Comparison of ENCODE assay signal across 20 cellular contexts in genomic region chr17:63133489-63133888, GRCh38.
DNase-seq lines count a peak whose midpoint lies in the region; ATAC-seq, FAIRE-seq and TF ChIP-seq lines count a peak whose summit lies in the region.
"Had no signal": no experiment of that assay in that cellular context is flagged by ENCODE, and none has a peak within 500 bp of the region (broad histone marks: within the 10 kb centered on the region; RNA-seq: fewer than 3 reads in every experiment).

No MANE protein-coding gene starts in this region.

- H3K27me3 ChIP-seq in IMR-90 (ENCODE audit: control insufficient read depth, insufficient read depth, low read length) (no peaks in the 10 kb centered on the region), H1 (replicated peaks in 1 of 4; ENCODE audit: control insufficient read depth in 3 of 4, extremely low read depth in 1 of 4, insufficient read depth in 3 of 4, low read length in 3 of 4) (no peaks in the 10 kb centered on the region)
- H3K27me3 ChIP-seq: BLaER1 had no signal

- H3K27me3 Mint-ChIP-seq in nephron progenitor cell (ENCODE audit: low read depth, poor library complexity), result no peaks in the 10 kb centered on the region

- no peaks in the 10 kb centered on the region for H3K23me2 ChIP-seq in H1 (ENCODE audit: low read depth, low read length)

- POLR2A ChIA-PET in A549 (lab: Yijun Ruan, JAX) (no interaction called here), IMR-90 (lab: Charles Lee; ENCODE audit: unreplicated experiment) (no interaction called here), H1 (lab: Charles Lee; ENCODE audit: partially characterized antibody) (no interaction called here)

- DNase-seq in A549 (ENCODE audit: low read depth in 1 of 2, low spot score in 1 of 2), result no peak
- DNase-seq in IMR-90, result no peak
- no peak for DNase-seq in H1 (ENCODE audit: low read depth in 1 of 2, low spot score in 2 of 2)
- DNase-seq in amniotic stem cell (lab: John Stamatoyannopoulos, UW), result no peak
- no peak for DNase-seq in nephron progenitor cell
- DNase-seq in HuH-7.5 (ENCODE audit: low spot score), result no peak
- DNase-seq: 8988T; Caco-2; CD4-positive, CD25-positive, alpha-beta regulatory T cell; CD8-positive, alpha-beta T cell; DMS153; DND-41; GM23248; HFFc6 had no signal

- H3K79me1 ChIP-seq in IMR-90 (ENCODE audit: low read depth in 1 of 2, low read length in 2 of 2) (peaks cover 26 to 31% of the 10 kb centered on the region in 2 experiments), H1 (ENCODE audit: low read depth, low read length) (no peaks in the 10 kb centered on the region)

- peaks cover 3% of the 10 kb centered on the region for H3K9me1 ChIP-seq in IMR-90 (ENCODE audit: insufficient read depth, low read length)

- H2BK5ac ChIP-seq in IMR-90 (ENCODE audit: low read depth, low read length, poor library complexity, severe bottlenecking) (no peak overlapping the region), H1 (ENCODE audit: low read depth, low read length) (no peak overlapping the region)

- CTCF ChIA-PET in A549 (lab: Yijun Ruan, JAX), result interaction anchor here (0.8 kb wide), 1 partner anchor 47 kb away, joined by 4 read pairs; no protein-coding TSS in a partner anchor
- CTCF ChIA-PET in IMR-90 (lab: Yijun Ruan, JAX), result no interaction called here
- CTCF ChIA-PET in H1 (lab: Charles Lee; ENCODE audit: partially characterized antibody), result no interaction called here

- H4K5ac ChIP-seq in IMR-90 (ENCODE audit: low read depth, low read length), result no peak overlapping the region
- no peak overlapping the region for H4K5ac ChIP-seq in H1 (ENCODE audit: insufficient read length, low read depth, low read length)

- in situ Hi-C loops in IMR-90 (cut with MboI; ENCODE audit: low sequenced_read_pairs), result no loop called here

- TF ChIP-seq CTCF in A549 (IDR thresholded peaks at IDR 0.05) (no peak), IMR-90 (conservative IDR thresholded peaks at IDR 0.05; ENCODE audit: low read depth, low read length) (no peak), H1 (IDR thresholded peaks at IDR 0.05; ENCODE audit: control extremely low read depth in 1 of 3, insufficient read depth in 1 of 3, low read depth in 1 of 3, low read length in 3 of 3) (no peak), nephron progenitor cell (IDR thresholded peaks at IDR 0.05) (no peak)

- H3K27ac ChIP-seq in A549, result no peak overlapping the region
- no peak overlapping the region for H3K27ac ChIP-seq in IMR-90 (ENCODE audit: insufficient read depth, low read length)
- no peak overlapping the region for H3K27ac ChIP-seq in H1 (ENCODE audit: low read depth, low read length)
- H3K27ac ChIP-seq: BLaER1, C4-2B, GM23248 had no signal

- no peak overlapping the region for H3K56ac ChIP-seq in IMR-90 (ENCODE audit: extremely low read depth, insufficient read depth, low read length)
- no peak overlapping the region for H3K56ac ChIP-seq in H1 (replicated peaks; ENCODE audit: insufficient read length, low read depth, low read length)

- H2BK15ac ChIP-seq in IMR-90 (ENCODE audit: low read depth, low read length), result no peak overlapping the region
- no peak overlapping the region for H2BK15ac ChIP-seq in H1 (ENCODE audit: low read length)

- dilution Hi-C loops in IMR-90 (cut with HindIII; ENCODE audit: low sequenced_read_pairs, unreplicated experiment), result no loop called here

- H3K4me1 Mint-ChIP-seq in nephron progenitor cell, result peaks cover 28% of the 10 kb centered on the region
- H3K4me1 Mint-ChIP-seq: CD4-positive, CD25-positive, alpha-beta regulatory T cell had no signal

- no peak overlapping the region for H2AK5ac ChIP-seq in IMR-90 (ENCODE audit: low read depth, low read length)
- H2AK5ac ChIP-seq in H1 (ENCODE audit: low read depth, low read length), result no peak overlapping the region

- H3K9ac ChIP-seq in IMR-90 (ENCODE audit: low read depth, low read length), result no peak overlapping the region
- H3K9ac ChIP-seq in H1 (replicated peaks in 1 of 4; ENCODE audit: extremely low read depth in 1 of 4, low read depth in 3 of 4, low read length in 3 of 4), result no peak overlapping the region
- H3K9ac ChIP-seq: BLaER1, GM23248 had no signal

- H4K20me1 ChIP-seq in IMR-90 (ENCODE audit: insufficient read depth, low read length) (peaks cover 14% of the 10 kb centered on the region), H1 (replicated peaks in 1 of 2; ENCODE audit: control insufficient read depth in 1 of 2, insufficient read depth in 2 of 2, low read length in 2 of 2) (peaks cover 0 to 1% of the 10 kb centered on the region in 2 experiments)
- H4K20me1 ChIP-seq: BLaER1 had no signal

- intact Hi-C loops in IMR-90 (cut with micrococcal nuclease), result no loop called here

- H3K14ac ChIP-seq in IMR-90 (replicated peaks; ENCODE audit: low read depth, low read length) (no peak overlapping the region), H1 (ENCODE audit: insufficient read length) (no peak overlapping the region)

- H3K4me2 ChIP-seq in A549, result no peak overlapping the region
- no peak overlapping the region for H3K4me2 ChIP-seq in IMR-90 (ENCODE audit: low read depth, low read length)
- no peak overlapping the region for H3K4me2 ChIP-seq in H1 (ENCODE audit: insufficient read depth in 1 of 2, low read depth in 2 of 2, low read length in 2 of 2)
- H3K4me2 ChIP-seq: BLaER1 had no signal

- H3K4me1 ChIP-seq in A549 (no peaks in the 10 kb centered on the region), IMR-90 (ENCODE audit: control insufficient read depth, insufficient read depth, low read length) (peaks cover 5% of the 10 kb centered on the region), H1 (replicated peaks in 1 of 4; ENCODE audit: control insufficient read depth in 3 of 4, insufficient read depth in 4 of 4, low read length in 3 of 4) (peaks cover 0 to 13% (median 5%) of the 10 kb centered on the region in 4 experiments; a peak in 4 of 7 replicates)
- H3K4me1 ChIP-seq: BLaER1, Caco-2 had no signal

- H3K9me3 ChIP-seq in A549 (no peaks in the 10 kb centered on the region), IMR-90 (ENCODE audit: control insufficient read depth, insufficient read depth, low read length) (no peaks in the 10 kb centered on the region), H1 (ENCODE audit: insufficient read depth in 2 of 2, low read depth in 1 of 2, low read length in 1 of 2) (no peaks in the 10 kb centered on the region)
- H3K9me3 ChIP-seq: BLaER1, Caco-2, HAP-1 had no signal

- H3K36me3 ChIP-seq in IMR-90 (ENCODE audit: control insufficient read depth, insufficient read depth, low read length) (0 out of 2 replicates have a peak, but pooled peaks cover 1% of the 10 kb centered on the region), H1 (ENCODE audit: control insufficient read depth in 2 of 4, insufficient read depth in 4 of 4, low read length in 3 of 4) (no peaks in the 10 kb centered on the region)
- H3K36me3 ChIP-seq: BLaER1, HAP-1 had no signal

- H4K91ac ChIP-seq in IMR-90 (ENCODE audit: insufficient read depth, low read depth, low read length) (no peak overlapping the region), H1 (replicated peaks; ENCODE audit: insufficient read length, low read length) (no peak overlapping the region)

- BruUV-seq in IMR-90 (replicated peaks; lab: Mats Ljungman, UMichigan), result no TSS peak

- no peak for TF ChIP-seq EP300 in A549 (IDR thresholded peaks at IDR 0.05)
- no peak for TF ChIP-seq EP300 in H1 (IDR thresholded peaks at IDR 0.05; ENCODE audit: borderline replicate concordance in 1 of 2, low read depth in 2 of 2, low read length in 2 of 2)

- H3K27ac Mint-ChIP-seq in nephron progenitor cell, result no peak overlapping the region
- H3K27ac Mint-ChIP-seq: B cell; CD4-positive, CD25-positive, alpha-beta regulatory T cell; CD8-positive, alpha-beta T cell; HFFc6 had no signal

- H2AK9ac ChIP-seq in IMR-90 (replicated peaks; ENCODE audit: low read depth, low read length, poor library complexity), result no peak overlapping the region

- no peak overlapping the region for H3K4ac ChIP-seq in IMR-90 (ENCODE audit: low read depth, low read length)
- no peak overlapping the region for H3K4ac ChIP-seq in H1 (replicated peaks; ENCODE audit: insufficient read length, low read depth, low read length)

- no peaks in the 10 kb centered on the region for H3K79me2 ChIP-seq in H1 (ENCODE audit: control insufficient read depth in 1 of 2, insufficient read depth in 2 of 2, low read length in 2 of 2)

- ATAC-seq in A549, result no peak
- ATAC-seq in IMR-90 (ENCODE audit: low read depth), result no peak
- ATAC-seq: CD8-positive, alpha-beta T cell had no signal

- H4K8ac ChIP-seq in IMR-90 (ENCODE audit: low read depth in 2 of 2, low read length in 2 of 2), result no peak overlapping the region
- H4K8ac ChIP-seq in H1 (ENCODE audit: extremely low read depth, insufficient read depth, low read length), result no peak overlapping the region

- no peaks in the 10 kb centered on the region for H3K36me3 Mint-ChIP-seq in nephron progenitor cell (ENCODE audit: low read depth)

- H2BK120ac ChIP-seq in IMR-90 (ENCODE audit: low read depth, low read length) (no peak overlapping the region), H1 (replicated peaks; ENCODE audit: low read depth, low read length) (no peak overlapping the region)

- H3K4me3 Mint-ChIP-seq in nephron progenitor cell, result no peak overlapping the region
- H3K4me3 Mint-ChIP-seq: B cell; CD4-positive, CD25-positive, alpha-beta regulatory T cell; CD8-positive, alpha-beta T cell; HFFc6 had no signal

- H3K4me3 ChIP-seq in A549, result no peak overlapping the region
- no peak overlapping the region for H3K4me3 ChIP-seq in IMR-90 (ENCODE audit: insufficient read depth, low read depth, low read length)
- no peak overlapping the region for H3K4me3 ChIP-seq in H1 (ENCODE audit: extremely low read depth in 1 of 4, insufficient read depth in 2 of 4, low read depth in 3 of 4, low read length in 4 of 4)
- H3K4me3 ChIP-seq: BLaER1, GM23248, HAP-1 had no signal

- H3K18ac ChIP-seq in IMR-90 (ENCODE audit: low read depth, low read length) (no peak overlapping the region), H1 (ENCODE audit: extremely low read depth, low read length) (no peak overlapping the region)

- FAIRE-seq in A549 (lab: Jason Lieb, UNC) (peak; percentile 39), H1 (lab: Jason Lieb, UNC) (no peak)
- FAIRE-seq: G401.6, GM12892 had no signal

- no peak for TF ChIP-seq RAD21 in A549 (conservative IDR thresholded peaks at IDR 0.05 in 1 of 2, IDR thresholded peaks at IDR 0.05 in 1 of 2)
- no peak for TF ChIP-seq RAD21 in IMR-90 (IDR thresholded peaks at IDR 0.05; ENCODE audit: low read length)
- no peak for TF ChIP-seq RAD21 in H1 (IDR thresholded peaks at IDR 0.05 in 1 of 2, conservative IDR thresholded peaks at IDR 0.05 in 1 of 2; ENCODE audit: low read depth in 2 of 2, low read length in 2 of 2)

- no peak for TF ChIP-seq POLR2A in A549 (IDR thresholded peaks at IDR 0.05; ENCODE audit: low read length)
- no peak for TF ChIP-seq POLR2A in IMR-90 (IDR thresholded peaks at IDR 0.05; ENCODE audit: low read depth, low read length)
- no peak for TF ChIP-seq POLR2A in H1 (IDR thresholded peaks at IDR 0.05; ENCODE audit: control extremely low read depth in 1 of 2, low read depth in 2 of 2, low read length in 2 of 2)

- H3K23ac ChIP-seq in IMR-90 (ENCODE audit: low read depth, low read length), result no peak overlapping the region
- no peak overlapping the region for H3K23ac ChIP-seq in H1 (ENCODE audit: insufficient read length)

- no peak overlapping the region for H2BK12ac ChIP-seq in H1 (ENCODE audit: low read depth, low read length)

- H2BK20ac ChIP-seq in IMR-90 (ENCODE audit: low read depth, low read length) (no peak overlapping the region), H1 (ENCODE audit: low read length) (no peak overlapping the region)

- H3K9me3 Mint-ChIP-seq in nephron progenitor cell, result no peaks in the 10 kb centered on the region
- H3K9me3 Mint-ChIP-seq: CD4-positive, CD25-positive, alpha-beta regulatory T cell; CD8-positive, alpha-beta T cell; HFFc6 had no signal

- no peak overlapping the region for H2AFZ ChIP-seq in IMR-90 (replicated peaks; ENCODE audit: low read length, poor library complexity)
- no peak overlapping the region for H2AFZ ChIP-seq in H1 (ENCODE audit: low read length)
- H2AFZ ChIP-seq: GM23248 had no signal

Comparison
In these comparisons a context has a peak if more than half of its experiments do, and no peak if none do; other contexts are left out.
1. Of the 18 proteins assayed by ChIP-seq in both H1 and A549: peak only in H1: none; only in A549: none; in both: MAFK; in neither: 17.